Comparison of ENCODE assay signal across 20 cellular contexts in genomic region chr11:115151010-115151409, GRCh38.
DNase-seq lines count a peak whose midpoint lies in the region; ATAC-seq, FAIRE-seq and TF ChIP-seq lines count a peak whose summit lies in the region.
"Had no signal": no experiment of that assay in that cellular context is flagged by ENCODE, and none has a peak within 500 bp of the region (broad histone marks: within the 10 kb centered on the region; RNA-seq: fewer than 3 reads in every experiment).

No MANE protein-coding gene starts in this region.

- TF ChIP-seq CTCF in A549 (IDR thresholded peaks at IDR 0.05) (no peak), astrocyte (IDR thresholded peaks at IDR 0.05; ENCODE audit: insufficient read depth, low read depth, low read length) (no peak), nephron progenitor cell (IDR thresholded peaks at IDR 0.05) (no peak)

- CTCF ChIA-PET in A549 (lab: Yijun Ruan, JAX), result no interaction called here
- CTCF ChIA-PET in CD4-positive, alpha-beta memory T cell (lab: Charles Lee; ENCODE audit: partially characterized antibody), result no interaction called here

- no peak overlapping the region for H3K9ac ChIP-seq in astrocyte (ENCODE audit: low read length)
- H3K9ac ChIP-seq: BLaER1 had no signal

- H3K9me3 ChIP-seq in A549 (no peaks in the 10 kb centered on the region), astrocyte (ENCODE audit: insufficient read depth, low read depth, low read length) (no peaks in the 10 kb centered on the region)
- H3K9me3 ChIP-seq in CD4-positive, alpha-beta memory T cell (ENCODE audit: control insufficient read depth in 1 of 2, low read length in 2 of 2), result no peaks in the 10 kb centered on the region
- H3K9me3 ChIP-seq: BLaER1, HAP-1 had no signal

- H3K27me3 Mint-ChIP-seq in astrocyte (ENCODE audit: low read depth, unreplicated experiment) (peaks cover 4% of the 10 kb centered on the region), nephron progenitor cell (ENCODE audit: low read depth, poor library complexity) (peaks cover 3% of the 10 kb centered on the region)
- peaks cover 0 to 2% of the 10 kb centered on the region in 2 donors for H3K27me3 Mint-ChIP-seq in CD4-positive, alpha-beta memory T cell
- H3K27me3 Mint-ChIP-seq: B cell; CD8-positive, alpha-beta memory T cell had no signal

- no peak for TF ChIP-seq RAD21 in A549 (conservative IDR thresholded peaks at IDR 0.05 in 1 of 2, IDR thresholded peaks at IDR 0.05 in 1 of 2)

- TF ChIP-seq POLR2A in A549 (IDR thresholded peaks at IDR 0.05; ENCODE audit: low read length), result no peak

- H3K27ac ChIP-seq in A549 (no peak overlapping the region), astrocyte (ENCODE audit: low read depth, low read length) (no peak overlapping the region)
- H3K27ac ChIP-seq in CD4-positive, alpha-beta memory T cell (ENCODE audit: low read depth, low read length), result no peak overlapping the region
- H3K27ac ChIP-seq: BLaER1, C4-2B had no signal

- intact Hi-C loops in CD4-positive, alpha-beta memory T cell (cut with micrococcal nuclease), result no loop called here

- peak overlapping the region; percentile 41 for H3K27ac Mint-ChIP-seq in astrocyte (ENCODE audit: unreplicated experiment)
- peak overlapping the region; percentile 42 for H3K27ac Mint-ChIP-seq in nephron progenitor cell
- no peak overlapping the region for H3K27ac Mint-ChIP-seq in CD4-positive, alpha-beta memory T cell
- H3K27ac Mint-ChIP-seq: B cell; CD4-positive, CD25-positive, alpha-beta regulatory T cell; HFFc6 had no signal

- H3K36me3 ChIP-seq in astrocyte (ENCODE audit: insufficient read depth, low read length), result no peaks in the 10 kb centered on the region
- no peaks in the 10 kb centered on the region for H3K36me3 ChIP-seq in CD4-positive, alpha-beta memory T cell (ENCODE audit: insufficient read depth, low read length)
- H3K36me3 ChIP-seq: BLaER1, HAP-1 had no signal

- no peaks in the 10 kb centered on the region for H4K20me1 ChIP-seq in astrocyte (ENCODE audit: insufficient read depth, low read length)
- H4K20me1 ChIP-seq: BLaER1 had no signal

- H2AFZ ChIP-seq in astrocyte (ENCODE audit: low read depth, low read length), result no peak overlapping the region

- 50% methylated on average over 1 of the region's 1 CpG for WGBS in A549 (ENCODE audit: missing lambda C conversion rate)

- no peak for TF ChIP-seq EP300 in A549 (IDR thresholded peaks at IDR 0.05)

- H3K4me3 ChIP-seq in A549, result no peak overlapping the region
- no peak overlapping the region for H3K4me3 ChIP-seq in astrocyte (ENCODE audit: insufficient read depth, low read depth, low read length)
- no peak overlapping the region for H3K4me3 ChIP-seq in CD4-positive, alpha-beta memory T cell (ENCODE audit: low read length in 2 of 2)
- H3K4me3 ChIP-seq: BLaER1, HAP-1 had no signal

- ATAC-seq in A549, result no peak
- no peak for ATAC-seq in HG02588 (IDR thresholded peaks at IDR 0.05; ENCODE audit: unreplicated experiment)

- no peaks in the 10 kb centered on the region for H3K79me2 ChIP-seq in astrocyte (ENCODE audit: insufficient read depth, low read length)

- POLR2A ChIA-PET in A549 (lab: Yijun Ruan, JAX), result no interaction called here
- POLR2A ChIA-PET in CD4-positive, alpha-beta memory T cell (lab: Charles Lee; ENCODE audit: partially characterized antibody), result no interaction called here

- H3K4me3 Mint-ChIP-seq in astrocyte (ENCODE audit: unreplicated experiment) (no peak overlapping the region), nephron progenitor cell (no peak overlapping the region)
- no peak overlapping the region for H3K4me3 Mint-ChIP-seq in CD4-positive, alpha-beta memory T cell
- H3K4me3 Mint-ChIP-seq: B cell; CD4-positive, CD25-positive, alpha-beta regulatory T cell; CD8-positive, alpha-beta memory T cell; HFFc6 had no signal

- H3K36me3 Mint-ChIP-seq in astrocyte (ENCODE audit: low read depth, unreplicated experiment) (no peaks in the 10 kb centered on the region), nephron progenitor cell (ENCODE audit: low read depth) (no peaks in the 10 kb centered on the region)
- no peaks in the 10 kb centered on the region for H3K36me3 Mint-ChIP-seq in CD4-positive, alpha-beta memory T cell
- H3K36me3 Mint-ChIP-seq: CD4-positive, CD25-positive, alpha-beta regulatory T cell had no signal

- H3K4me2 ChIP-seq in A549 (no peak overlapping the region), astrocyte (ENCODE audit: low read length) (no peak overlapping the region)
- H3K4me2 ChIP-seq: BLaER1 had no signal

- H3K4me1 Mint-ChIP-seq in astrocyte (ENCODE audit: low read depth, unreplicated experiment) (peaks cover 6% of the 10 kb centered on the region), nephron progenitor cell (peaks cover 33% of the 10 kb centered on the region)
- peaks cover 0 to 1% (median 0%) of the 10 kb centered on the region in 4 donors for H3K4me1 Mint-ChIP-seq in CD4-positive, alpha-beta memory T cell
- H3K4me1 Mint-ChIP-seq: B cell; CD4-positive, CD25-positive, alpha-beta regulatory T cell; CD8-positive, alpha-beta memory T cell had no signal

- H3K9me3 Mint-ChIP-seq in astrocyte (ENCODE audit: unreplicated experiment) (peaks cover 3% of the 10 kb centered on the region), nephron progenitor cell (peaks cover 14% of the 10 kb centered on the region)
- no peaks in the 10 kb centered on the region for H3K9me3 Mint-ChIP-seq in CD4-positive, alpha-beta memory T cell

- no peaks in the 10 kb centered on the region for H3K27me3 ChIP-seq in astrocyte (ENCODE audit: insufficient read depth, low read length)
- H3K27me3 ChIP-seq in CD4-positive, alpha-beta memory T cell (ENCODE audit: insufficient read depth, low read length), result no peaks in the 10 kb centered on the region
- H3K27me3 ChIP-seq: BLaER1 had no signal

- H3K4me1 ChIP-seq in A549 (peaks cover 5% of the 10 kb centered on the region; the same call in 1 of the 3 replicates), astrocyte (ENCODE audit: insufficient read depth, low read length) (no peaks in the 10 kb centered on the region)
- H3K4me1 ChIP-seq in CD4-positive, alpha-beta memory T cell (ENCODE audit: insufficient read depth, low read length), result no peaks in the 10 kb centered on the region
- H3K4me1 ChIP-seq: HAP-1 had no signal

- DNase-seq in A549 (ENCODE audit: low read depth in 1 of 2, low spot score in 1 of 2) (no peak), NCI-H446 (lab: John Stamatoyannopoulos, UW) (peak; percentile 25 to 56), astrocyte (ENCODE audit: low read depth) (no peak), nephron progenitor cell (no peak)
- no peak for DNase-seq in CD4-positive, alpha-beta memory T cell
- DNase-seq: CD4-positive, CD25-positive, alpha-beta regulatory T cell; CD8-positive, alpha-beta memory T cell; DMS53; DMS79 treated with DMSO at 0.1 percent for 48 hours; GF-D8; GOT3; HFFc6 had no signal

- FAIRE-seq in A549 (lab: Jason Lieb, UNC) (no peak), astrocyte (lab: Jason Lieb, UNC) (no peak)
- FAIRE-seq: GM12891, GM18507, H54 had no signal

TF ChIP-seq in A549, 52 proteins besides CTCF, POLR2A, EP300 and RAD21:
- TF ChIP-seq MAFK (IDR thresholded peaks at IDR 0.05; ENCODE audit: partially characterized antibody) (peak; percentile 4), EHF (CRISPR knock-in tag; IDR thresholded peaks at IDR 0.05) (no peak)
TF ChIP-seq in A549: peak in this region for 1.

Comparison
In these comparisons a context has a peak if more than half of its experiments do, and no peak if none do; other contexts are left out.
1. DNase-seq: peak in NCI-H446 (2 of 2); none in A549 (0 of 2), astrocyte (single experiment), nephron progenitor cell (single experiment) and CD4-positive, alpha-beta memory T cell (0 of 5).
2. H3K27ac Mint-ChIP-seq: peak in astrocyte (single experiment) and nephron progenitor cell (single experiment); none in CD4-positive, alpha-beta memory T cell (0 of 7).